ENCODE assay signal across 11 cellular contexts in the genomic region with DNA sequence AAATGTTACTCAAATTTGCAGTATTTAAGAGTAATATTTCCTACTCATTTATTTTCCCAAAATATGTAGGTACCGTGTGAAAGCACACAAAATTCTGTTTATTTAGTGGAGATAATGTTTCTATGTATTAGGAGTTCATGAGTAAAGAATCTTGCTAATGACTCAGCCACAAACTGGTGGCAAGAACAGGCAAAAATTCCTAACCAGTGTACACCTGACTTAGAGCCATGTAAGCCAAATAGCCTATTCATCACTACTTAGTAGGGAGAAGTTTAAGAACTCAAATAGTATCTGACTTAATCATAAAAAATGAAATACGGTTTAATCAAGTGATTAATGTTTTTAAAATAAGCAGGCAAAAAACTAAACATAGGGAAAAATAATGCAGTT.
A peak's percentile ranks its signal among the peaks of the same experiment; 100 is the strongest.
DNase-seq lines count a peak whose midpoint lies in the region; FAIRE-seq and TF ChIP-seq lines count a peak whose summit lies in the region.
"Had no signal": no experiment of that assay in that cellular context is flagged by ENCODE, and none has a peak within 500 bp of the region (broad histone marks: within the 10 kb centered on the region; RNA-seq: fewer than 3 reads in every experiment).

No MANE protein-coding gene starts in this region.

- no peak overlapping the region for H3K27ac ChIP-seq in WERI-Rb-1

- TF ChIP-seq CTCF in AG04449 (IDR thresholded peaks at IDR 0.05; ENCODE audit: insufficient read depth, low read length, missing control alignments) = no peak
- no peak for TF ChIP-seq CTCF in cardiac fibroblast (IDR thresholded peaks at IDR 0.05; ENCODE audit: low read depth, low read length)
- TF ChIP-seq CTCF in D721Med (IDR thresholded peaks at IDR 0.05; ENCODE audit: insufficient read depth, missing control alignments) = no peak
- TF ChIP-seq CTCF in WERI-Rb-1 (IDR thresholded peaks at IDR 0.05; ENCODE audit: low read depth, low read length) = no peak

- H3K27me3 ChIP-seq in WERI-Rb-1 (ENCODE audit: insufficient read depth, low read depth, severe bottlenecking) = no peaks in the 10 kb centered on the region

- POLR2A ChIA-PET in AG04449 (lab: Yijun Ruan, JAX) = no interaction called here

- FAIRE-seq in D721Med (lab: Jason Lieb, UNC) = no peak
- FAIRE-seq: G401.6 had no signal

- H3K36me3 ChIP-seq in WERI-Rb-1 = no peaks in the 10 kb centered on the region

- H3K4me3 ChIP-seq in AG04449 (ENCODE audit: low read depth, low read length) = no peak overlapping the region
- no peak overlapping the region for H3K4me3 ChIP-seq in cardiac fibroblast (replicated peaks in 1 of 2; ENCODE audit: low read depth in 2 of 2, low read length in 2 of 2)
- no peak overlapping the region for H3K4me3 ChIP-seq in WERI-Rb-1 (ENCODE audit: low read depth, low read length)

- H3K9me3 ChIP-seq in WERI-Rb-1 (ENCODE audit: severe bottlenecking) = no peaks in the 10 kb centered on the region

- DNase-seq in AG04449 (ENCODE audit: low read depth, low spot score) = peak; percentile 17
- peak; percentile 33 for DNase-seq in LoVo (ENCODE audit: low spot score)
- DNase-seq in cardiac fibroblast (ENCODE audit: low read depth in 2 of 2) = peak; percentile 33 to 87
- peak; percentile 87 for DNase-seq in kidney tubule cell (ENCODE audit: low spot score)
- no peak for DNase-seq in D721Med (ENCODE audit: insufficient read length, low spot score)
- DNase-seq in WERI-Rb-1 = no peak
- no peak for DNase-seq in NCI-H2029 treated with DMSO at 0.1 percent for 48 hours (lab: John Stamatoyannopoulos, UW)
- DNase-seq in stimulated activated CD4-positive, alpha-beta T cell treated with anti-CD3 and anti-CD28 coated beads, Interleukin-4, amount 100 ng/mL, for 1 hour = no peak
- DNase-seq: activated naive CD4-positive, alpha-beta T cell treated with anti-CD3 and anti-CD28 coated beads for 36 hours; NCI-H2029 had no signal

- CTCF ChIA-PET in AG04449 (lab: Yijun Ruan, JAX) = no interaction called here

Comparison
In these comparisons a context has a peak if more than half of its experiments do, and no peak if none do; other contexts are left out.
1. DNase-seq: peak in AG04449 (single experiment), LoVo (single experiment), cardiac fibroblast (2 of 2) and kidney tubule cell (single experiment); none in D721Med (single experiment), WERI-Rb-1 (single experiment), NCI-H2029 treated with DMSO at 0.1 percent for 48 hours (single experiment) and stimulated activated CD4-positive, alpha-beta T cell treated with anti-CD3 and anti-CD28 coated beads, Interleukin-4, amount 100 ng/mL, for 1 hour (single experiment).